ENCODE assay signal across 30 cellular contexts in the genomic region with DNA sequence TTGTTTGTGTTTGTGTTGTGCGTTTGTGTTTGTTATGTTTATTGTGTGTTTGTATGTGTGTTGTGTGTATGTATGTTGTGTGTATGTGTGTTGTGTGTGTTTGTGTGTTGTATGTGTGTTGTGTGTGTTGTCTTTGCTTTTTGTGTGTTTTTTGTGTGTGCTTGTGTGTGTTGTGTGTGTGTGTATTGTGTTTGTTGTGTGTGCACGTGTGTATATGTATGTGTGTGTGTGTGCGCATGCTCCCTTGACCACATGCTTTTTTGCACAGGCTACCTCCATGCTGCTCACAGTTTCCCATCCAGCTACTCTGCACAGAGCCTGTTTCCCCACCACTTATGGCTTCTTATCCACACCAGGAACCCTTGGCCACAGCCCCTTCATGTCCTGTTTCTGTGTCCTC.
"Had no signal": no experiment of that assay in that cellular context is flagged by ENCODE, and none has a peak within 500 bp of the region (broad histone marks: within the 10 kb centered on the region; RNA-seq: fewer than 3 reads in every experiment).

No MANE protein-coding gene starts in this region.

- H3K4me3 ChIP-seq: MG63, SK-N-MC had no signal

- H3K27ac Mint-ChIP-seq: activated B cell treated with CpG ODN at 0.5 μM for 24 hours; activated CD4-positive, alpha-beta memory T cell treated with anti-CD3 and anti-CD28 coated beads, Interleukin-2, amount 10 ng/mL, durations not matched to agents 7 days and 5 days; activated naive CD4-positive, alpha-beta T cell treated with anti-CD3 and anti-CD28 coated beads, Interleukin-2, amount 10 ng/mL, durations not matched to agents 7 days and 5 days; activated naive CD8-positive, alpha-beta T cell treated with anti-CD3 and anti-CD28 coated beads for 36 hours; activated T-helper 17 cell treated with anti-CD3 and anti-CD28 coated beads, Interleukin-2, amount 50 U/mL, for 72 hours; T-cell had no signal

- ATAC-seq: activated T-helper 17 cell treated with anti-CD3 and anti-CD28 coated beads, Interleukin-2, amount 50 U/mL, for 72 hours; Panc1; Right ventricle myocardium inferior; T-cell had no signal

- H3K9me3 ChIP-seq: MG63 had no signal

- DNase-seq: activated B cell treated with CpG ODN at 0.5 μM for 24 hours; activated CD4-positive, alpha-beta memory T cell treated with anti-CD3 and anti-CD28 coated beads, Interleukin-2, amount 10 ng/mL, durations not matched to agents 7 days and 5 days; activated CD4-positive, alpha-beta T cell treated with anti-CD3 and anti-CD28 coated beads for 1 hour; activated CD4-positive, alpha-beta T cell treated with anti-CD3 and anti-CD28 coated beads, Interleukin-2, amount 50 U/mL, for 1 hour; activated gamma-delta T cell treated with Interleukin-2 at 50 U/mL for 16 hours; activated naive CD4-positive, alpha-beta T cell treated with anti-CD3 and anti-CD28 coated beads, Interleukin-2, amount 10 ng/mL, durations not matched to agents 7 days and 5 days; activated naive CD8-positive, alpha-beta T cell treated with anti-CD3 and anti-CD28 coated beads for 36 hours; activated T-cell treated with anti-CD3 and anti-CD28 coated beads for 4 hours; activated T-cell treated with anti-CD3 and anti-CD28 coated beads, Interleukin-2, amount 50 U/mL, for 48 hours; anterior cingulate cortex; caudate nucleus; MG63; MV-4-11; NCI-H1092 treated with DMSO at 0.1 percent for 48 hours; NCI-H1417 treated with DMSO at 0.1 percent for 48 hours; NCI-H1694; NCI-H2029 treated with DMSO at 0.1 percent for 48 hours; NCI-H510A treated with DMSO at 0.1 percent for 48 hours; NCI-H69; NK-92 treated with Interleukin-12 subunit alpha and Interleukin-12 subunit beta, amount 100 ng/mL, for 24 hours; OCI-M1; RPMI8226; T-cell; T-helper 2 cell; T1000 had no signal

- H3K27me3 ChIP-seq: MG63 had no signal

- H3K4me1 Mint-ChIP-seq: activated B cell treated with CpG ODN at 0.5 μM for 24 hours; activated CD4-positive, alpha-beta memory T cell treated with anti-CD3 and anti-CD28 coated beads, Interleukin-2, amount 10 ng/mL, durations not matched to agents 7 days and 5 days; activated naive CD4-positive, alpha-beta T cell treated with anti-CD3 and anti-CD28 coated beads, Interleukin-2, amount 10 ng/mL, durations not matched to agents 7 days and 5 days; activated naive CD8-positive, alpha-beta T cell treated with anti-CD3 and anti-CD28 coated beads for 36 hours; activated T-helper 17 cell treated with anti-CD3 and anti-CD28 coated beads, Interleukin-2, amount 50 U/mL, for 72 hours; T-cell had no signal

- H3K36me3 ChIP-seq: MG63 had no signal

- FAIRE-seq: TTC549 had no signal

- H3K27ac ChIP-seq: SK-N-MC had no signal

- H3K36me3 Mint-ChIP-seq: activated naive CD4-positive, alpha-beta T cell treated with anti-CD3 and anti-CD28 coated beads, Interleukin-2, amount 10 ng/mL, durations not matched to agents 7 days and 5 days; activated naive CD8-positive, alpha-beta T cell treated with anti-CD3 and anti-CD28 coated beads for 36 hours; T-cell had no signal

- H3K27me3 Mint-ChIP-seq: activated B cell treated with CpG ODN at 0.5 μM for 24 hours; activated CD4-positive, alpha-beta memory T cell treated with anti-CD3 and anti-CD28 coated beads, Interleukin-2, amount 10 ng/mL, durations not matched to agents 7 days and 5 days; activated naive CD4-positive, alpha-beta T cell treated with anti-CD3 and anti-CD28 coated beads, Interleukin-2, amount 10 ng/mL, durations not matched to agents 7 days and 5 days; activated naive CD8-positive, alpha-beta T cell treated with anti-CD3 and anti-CD28 coated beads for 36 hours; activated T-helper 17 cell treated with anti-CD3 and anti-CD28 coated beads, Interleukin-2, amount 50 U/mL, for 72 hours; T-cell had no signal

- H3K4me3 Mint-ChIP-seq: activated B cell treated with CpG ODN at 0.5 μM for 24 hours; activated CD4-positive, alpha-beta memory T cell treated with anti-CD3 and anti-CD28 coated beads, Interleukin-2, amount 10 ng/mL, durations not matched to agents 7 days and 5 days; activated naive CD4-positive, alpha-beta T cell treated with anti-CD3 and anti-CD28 coated beads, Interleukin-2, amount 10 ng/mL, durations not matched to agents 7 days and 5 days; activated naive CD8-positive, alpha-beta T cell treated with anti-CD3 and anti-CD28 coated beads for 36 hours; activated T-helper 17 cell treated with anti-CD3 and anti-CD28 coated beads, Interleukin-2, amount 50 U/mL, for 72 hours; T-cell had no signal
